9 cellular contexts compared by ENCODE assay signal in the genomic region with DNA sequence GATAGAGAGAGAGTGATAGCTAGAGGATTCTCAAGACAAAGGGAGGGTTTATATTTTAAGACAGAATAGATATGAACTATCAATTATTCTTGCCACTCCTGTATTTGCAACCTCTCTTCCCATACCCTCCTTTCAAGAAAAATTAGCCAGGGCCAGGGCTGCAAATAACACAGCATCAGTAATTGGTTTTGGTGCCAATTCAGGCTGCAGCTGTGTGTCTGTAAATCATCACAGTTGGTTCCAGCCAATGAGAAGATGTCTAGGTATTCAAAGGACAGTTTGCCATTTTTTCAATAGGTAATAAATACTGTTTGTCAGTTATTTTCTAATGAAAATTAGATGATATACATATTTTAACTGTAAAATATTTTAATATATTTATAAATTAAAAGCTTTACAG.
"Had no signal": no experiment of that assay in that cellular context is flagged by ENCODE, and none has a peak within 500 bp of the region (broad histone marks: within the 10 kb centered on the region; RNA-seq: fewer than 3 reads in every experiment).

No MANE protein-coding gene starts in this region.

- DNase-seq: GM23248, GOT3, H9, HCEC 1CT, IMR-90, KG1 had no signal

- ATAC-seq: K562 had no signal

- FAIRE-seq: H54, K562 had no signal

- H3K4me3 ChIP-seq: GM23248, K562 had no signal

- H3K27ac ChIP-seq: GM23248, HL-60 had no signal

- H3K9ac ChIP-seq: GM23248 had no signal

- H2AFZ ChIP-seq: GM23248 had no signal
